1 cellular context compared by ENCODE assay signal in genomic region chr3:105656607-105657504, GRCh38.
TF ChIP-seq lines count a peak whose summit lies in the region.

No MANE protein-coding gene starts in this region.

TF ChIP-seq in HepG2, 621 proteins besides CTCF, POLR2A, EP300 and RAD21 (continued from another document):
- TF ChIP-seq CERS6 (CRISPR knock-in tag; IDR thresholded peaks at IDR 0.05) (no peak), U2AF2 (IDR thresholded peaks at IDR 0.05; ENCODE audit: low read depth, low read length) (no peak), RBM22 (optimal IDR thresholded peaks at IDR 0.05; ENCODE audit: low read length) (no peak), MEF2D (CRISPR knock-in tag; IDR thresholded peaks at IDR 0.05) (no peak), ZBTB33 (CRISPR knock-in tag; IDR thresholded peaks at IDR 0.05) (no peak), ZNF17 (CRISPR knock-in tag; IDR thresholded peaks at IDR 0.05) (no peak), ZNF567 (CRISPR knock-in tag; IDR thresholded peaks at IDR 0.05; ENCODE audit: borderline replicate concordance) (no peak), NKX3-1 (CRISPR knock-in tag; IDR thresholded peaks at IDR 0.05) (no peak), ZNF552 (CRISPR knock-in tag; IDR thresholded peaks at IDR 0.05; ENCODE audit: borderline replicate concordance) (no peak), ZBTB7B (CRISPR knock-in tag; IDR thresholded peaks at IDR 0.05) (no peak), PAWR (CRISPR knock-in tag; IDR thresholded peaks at IDR 0.05; ENCODE audit: borderline replicate concordance) (no peak), SALL1 (CRISPR knock-in tag; IDR thresholded peaks at IDR 0.05) (no peak), ZNF605 (CRISPR knock-in tag; IDR thresholded peaks at IDR 0.05) (no peak), E2F5 (CRISPR knock-in tag; conservative IDR thresholded peaks at IDR 0.05) (no peak), SMAD9 (CRISPR knock-in tag; IDR thresholded peaks at IDR 0.05) (no peak)
